In genomic region chr1:108282528-108283257, GRCh38 we compare ENCODE assay signal across 14 cellular contexts. TPM values are rescaled to one million over a fixed set of nuclear protein-coding genes. Genes with fewer than 3 reads are reported as not detected.
A peak's percentile ranks its signal among the peaks of the same experiment; 100 is the strongest.
DNase-seq lines count a peak whose midpoint lies in the region; ATAC-seq, FAIRE-seq and TF ChIP-seq lines count a peak whose summit lies in the region.
"Not testable (repeated sequence)": the region's sequence is repeated elsewhere in the genome, so short reads cannot be mapped to it uniquely, and the experiment has no call there.
"Had no signal": no experiment of that assay in that cellular context is flagged by ENCODE, and none has a peak within 500 bp of the region (broad histone marks: within the 10 kb centered on the region; RNA-seq: fewer than 3 reads in every experiment).

No MANE protein-coding gene starts in this region.

- not testable (repeated sequence) for H3K4me1 ChIP-seq in K562 (replicated peaks in 1 of 2; ENCODE audit: control insufficient read depth in 2 of 2, insufficient read depth in 2 of 2, low read length in 2 of 2)

- CTCF ChIA-PET in K562 (lab: Yijun Ruan, JAX; ENCODE audit: low intra/inter-chr PET ratio): not testable (repeated sequence)

- in situ Hi-C loops in K562 (cut with MboI): not testable (repeated sequence)

- POLR2A ChIA-PET in K562 (lab: Yijun Ruan, JAX): not testable (repeated sequence)

- intact Hi-C loops in K562 (cut with micrococcal nuclease): not testable (repeated sequence)

- not testable (repeated sequence) for TF ChIP-seq RAD21 in K562 (CRISPR knock-in tag; conservative IDR thresholded peaks at IDR 0.05 in 1 of 2, IDR thresholded peaks at IDR 0.05 in 1 of 2)

- H4K20me1 ChIP-seq in K562 (replicated peaks; ENCODE audit: control insufficient read depth, insufficient read depth, low read length): not testable (repeated sequence)

- not testable (repeated sequence) for H3K9me1 ChIP-seq in K562 (ENCODE audit: control insufficient read depth, insufficient read depth, low read length)

- no CpG with 5 or more reads among the region's 6 CpGs for WGBS in K562 (ENCODE audit: insufficient coverage, low coverage, missing lambda C conversion rate)

- not testable (repeated sequence) for TF ChIP-seq EP300 in K562 (IDR thresholded peaks at IDR 0.05; ENCODE audit: low read length)

- H3K9ac ChIP-seq in K562 (ENCODE audit: insufficient read depth in 1 of 2, low read depth in 2 of 2, low read length in 2 of 2): not testable (repeated sequence)

- not testable (repeated sequence) for TF ChIP-seq CTCF in K562 (IDR thresholded peaks at IDR 0.05 in 2 of 3, conservative IDR thresholded peaks at IDR 0.05 in 1 of 3; ENCODE audit: insufficient read depth in 2 of 3, low read depth in 1 of 3, low read length in 3 of 3)

- H3K9me3 ChIP-seq in K562 (replicated peaks; ENCODE audit: control insufficient read depth, insufficient read depth, low read depth, low read length): not testable (repeated sequence)

- peak; percentile 88 for FAIRE-seq in H54 (lab: Jason Lieb, UNC)
- not testable (repeated sequence) for FAIRE-seq in K562 (lab: Jason Lieb, UNC)

- H3K4me2 ChIP-seq in K562 (ENCODE audit: insufficient read depth, low read length): not testable (repeated sequence)

- H3K4me3 ChIP-seq in K562: not testable (repeated sequence)

- H3K27me3 ChIP-seq in K562 (ENCODE audit: control insufficient read depth in 2 of 2, insufficient read depth in 2 of 2, low read length in 2 of 2): not testable (repeated sequence)

- not testable (repeated sequence) for H3K27ac ChIP-seq in K562 (ENCODE audit: extremely low read depth, low read depth, low read length)

- not testable (repeated sequence) for TF ChIP-seq POLR2A in H54 (IDR thresholded peaks at IDR 0.05; ENCODE audit: low read depth, low read length); K562 (conservative IDR thresholded peaks at IDR 0.05)

- not testable (repeated sequence) for H2AFZ ChIP-seq in K562 (ENCODE audit: low read depth, low read length)

- not testable (repeated sequence) for BruUV-seq in K562 (replicated peaks; lab: Mats Ljungman, UMichigan)

- not testable (repeated sequence) for H3K79me2 ChIP-seq in K562 (ENCODE audit: control insufficient read depth, insufficient read depth, low read length)

- H3K36me3 ChIP-seq in K562 (ENCODE audit: control insufficient read depth, insufficient read depth, low read length): not testable (repeated sequence)

- ATAC-seq in GM18511 (IDR thresholded peaks at IDR 0.05; ENCODE audit: unreplicated experiment) (peak; percentile 65), GM18868 (IDR thresholded peaks at IDR 0.05; ENCODE audit: unreplicated experiment) (peak; percentile 85), GM19395 (IDR thresholded peaks at IDR 0.05; ENCODE audit: unreplicated experiment) (peak; percentile 58), HG03025 (IDR thresholded peaks at IDR 0.05; ENCODE audit: low FRiP score, unreplicated experiment) (peak; percentile 61), HG03521 (IDR thresholded peaks at IDR 0.05; ENCODE audit: unreplicated experiment) (peak; percentile 69), K562 (peak; percentile 33; the same call in 2 of the 3 replicates)

- DNase-seq in H54 (ENCODE audit: insufficient read length, low spot score); K562 (ENCODE audit: extremely low read depth in 1 of 4, low spot score in 3 of 4): not testable (repeated sequence)

RNA-seq across cellular contexts. Expression of gene NBPF4, which starts 38.8 kb away (rescaled TPM):
- 11.5 and 13.7 TPM in 2 replicates for total RNA-seq in K562 (2011; cell fraction: chromatin; rRNA removed; ENCODE audit: low replicate concordance)
- total RNA-seq in K562 (2011; cell fraction: nucleolus; rRNA removed): 4.3 and 4.6 TPM in 2 replicates
- 6.1 and 7.0 TPM in 2 replicates for total RNA-seq in K562 (2011; cell fraction: nucleoplasm; rRNA removed)
- total RNA-seq in K562 (2014; rRNA removed) (3.6 and 5.8 TPM in 2 replicates), K562 (2014; rRNA removed; fragmentation: Illumina TruSeq; extraction: Trizol) (5.6 and 5.9 TPM in 2 replicates), K562 (2015; rRNA removed; fragmentation: Illumina TruSeq; extraction: Trizol) (6.0 and 6.1 TPM in 2 replicates), K562 (2021) (5.3 and 6.6 TPM in 2 replicates)
- polyA plus RNA-seq in K562 (2011; rRNA removed) (4.6 and 7.6 TPM in 2 replicates), K562 (2014; fragmentation: Illumina TruSeq; extraction: Trizol) (9.8 and 10.4 TPM in 2 replicates), K562 (2014; fragmentation: Nextera tagmentation; extraction: Ambion mirVana) (1 to 10 TPM; 3.9 to 4.2 TPM), K562 (2014; rRNA removed) (5.9 and 7.1 TPM in 2 replicates)
- polyA plus RNA-seq in K562 (2011; cell fraction: cytosol; rRNA removed): 2.7 and 4.8 TPM in 2 replicates
- polyA plus RNA-seq in K562 (2011; cell fraction: nucleus; rRNA removed): 22.4 and 27.0 TPM in 2 replicates
- polyA plus RNA-seq in K562 (2012): 6.5 and 8.6 TPM in 2 replicates
- polyA minus RNA-seq in K562 (2011; rRNA and poly(A)+ RNA removed): 4.9 and 5.5 TPM in 2 replicates
- 0.82 and 1.9 TPM in 2 replicates for polyA minus RNA-seq in K562 (2011; cell fraction: cytosol; rRNA and poly(A)+ RNA removed)
- polyA minus RNA-seq in K562 (2011; cell fraction: nucleus; rRNA and poly(A)+ RNA removed): 4.2 and 7.2 TPM in 2 replicates
- total RNA-seq: B cell; CD4-positive, CD25-positive, alpha-beta regulatory T cell; CD8-positive, alpha-beta T cell; GM23248; H1; H9 had no signal
- polyA plus RNA-seq: AG04450; CD4-positive, CD25-positive, alpha-beta regulatory T cell; GM23248; H1 had no signal

Comparison
In these comparisons a context has a peak if more than half of its experiments do, and no peak if none do; other contexts are left out.
1. ATAC-seq: peak in every context shown above with its lines; median percentile 85 in GM18868; 69 in HG03521; 65 in GM18511; 61 in HG03025; 58 in GM19395; 33 in K562.